1 cellular context compared by ENCODE assay signal in genomic region chr19:40225440-40226305, GRCh38.
TF ChIP-seq lines count a peak whose summit lies in the region.

No MANE protein-coding gene starts in this region.

TF ChIP-seq in GM12878, 131 proteins besides CTCF, POLR2A, EP300 and RAD21:
- no peak for TF ChIP-seq JUND (IDR thresholded peaks at IDR 0.05; ENCODE audit: low read depth, low read length)
- TF ChIP-seq SREBF2 (IDR thresholded peaks at IDR 0.05; ENCODE audit: low read length), result no peak
- no peak for TF ChIP-seq USF2 (IDR thresholded peaks at IDR 0.05; ENCODE audit: borderline replicate concordance, low read depth, low read length)
- TF ChIP-seq SMAD1 (IDR thresholded peaks at IDR 0.05; ENCODE audit: low read depth, partially characterized antibody), result no peak
- no peak for TF ChIP-seq BACH1 (IDR thresholded peaks at IDR 0.05; ENCODE audit: borderline replicate concordance)
- no peak for TF ChIP-seq ZNF384 (IDR thresholded peaks at IDR 0.05; ENCODE audit: borderline replicate concordance, low read depth, low read length)
- no peak for TF ChIP-seq HDGF (IDR thresholded peaks at IDR 0.05)
- TF ChIP-seq SMAD5 (IDR thresholded peaks at IDR 0.05; ENCODE audit: low read depth), result no peak
- TF ChIP-seq ATF2 (IDR thresholded peaks at IDR 0.05; ENCODE audit: low read length), result no peak
- TF ChIP-seq CBFB (IDR thresholded peaks at IDR 0.05; ENCODE audit: low read depth), result no peak
- no peak for TF ChIP-seq SMC3 (IDR thresholded peaks at IDR 0.05; ENCODE audit: borderline replicate concordance, low read length)
- no peak for TF ChIP-seq MLLT1 (IDR thresholded peaks at IDR 0.05)
- no peak for TF ChIP-seq SMARCA5 (IDR thresholded peaks at IDR 0.05)
